In genomic region chr1:233631810-233632375, GRCh38 we compare ENCODE assay signal across 24 cellular contexts. TPM values are rescaled to one million over a fixed set of nuclear protein-coding genes. Genes with fewer than 3 reads are reported as not detected.
"Had no signal": no experiment of that assay in that cellular context is flagged by ENCODE, and none has a peak within 500 bp of the region (broad histone marks: within the 10 kb centered on the region; RNA-seq: fewer than 3 reads in every experiment).

No MANE protein-coding gene starts in this region.

- ATAC-seq: activated CD8-positive, alpha-beta T cell treated with anti-CD3 and anti-CD28 coated beads, Interleukin-2, amount 10 ng/mL, durations not matched to agents 7 days and 5 days; activated naive CD8-positive, alpha-beta T cell treated with anti-CD3 and anti-CD28 coated beads, Interleukin-2, amount 50 U/mL, for 24 hours; left colon; lower lobe of right lung; naive thymus-derived CD4-positive, alpha-beta T cell; stimulated activated naive CD8-positive, alpha-beta T cell treated with anti-CD3 and anti-CD28 coated beads, Interleukin-15, Interleukin-2, amounts not matched to agents 100 U/mL and 50 U/mL, for 24 hours had no signal

- H3K4me1 Mint-ChIP-seq: activated naive CD8-positive, alpha-beta T cell treated with anti-CD3 and anti-CD28 coated beads, Interleukin-2, amount 50 U/mL, for 24 hours had no signal

- H3K4me1 ChIP-seq: esophagus muscularis mucosa, lower lobe of right lung had no signal

- H3K9me3 ChIP-seq: esophagus muscularis mucosa, lower lobe of right lung, right atrium auricular region, thyroid gland had no signal

- H3K27ac ChIP-seq: esophagus muscularis mucosa, lower lobe of right lung, right atrium auricular region, thyroid gland had no signal

- H3K4me3 ChIP-seq: esophagus muscularis mucosa, lower lobe of right lung, right atrium auricular region, thyroid gland had no signal

- H3K9me3 Mint-ChIP-seq: activated T-helper 1 cell treated with anti-CD3 and anti-CD28 coated beads, Interleukin-12 subunit alpha, Interleukin-12 subunit beta, Interleukin-2, Interleukin-4 antibody, amounts not matched to agents 30 ng/mL and 10 ng/mL and 1 ng/mL, durations not matched to agents 14 hours and 24 hours and 36 hours had no signal

- H3K27me3 ChIP-seq: esophagus muscularis mucosa, right atrium auricular region, thyroid gland had no signal

- H3K27ac Mint-ChIP-seq: activated CD8-positive, alpha-beta T cell treated with anti-CD3 and anti-CD28 coated beads, Interleukin-2, amount 10 ng/mL, durations not matched to agents 7 days and 5 days; activated naive CD8-positive, alpha-beta T cell treated with anti-CD3 and anti-CD28 coated beads, Interleukin-2, amount 50 U/mL, for 24 hours; activated T-helper 1 cell treated with anti-CD3 and anti-CD28 coated beads, Interleukin-12 subunit alpha, Interleukin-12 subunit beta, Interleukin-2, Interleukin-4 antibody, amounts not matched to agents 30 ng/mL and 10 ng/mL and 1 ng/mL, durations not matched to agents 14 hours and 24 hours and 36 hours; brain; naive thymus-derived CD4-positive, alpha-beta T cell had no signal

- H3K27me3 Mint-ChIP-seq: progenitor cell of endocrine pancreas had no signal

- DNase-seq: activated CD4-positive, alpha-beta T cell treated with anti-CD3 and anti-CD28 coated beads for 1 hour; activated CD4-positive, alpha-beta T cell treated with anti-CD3 and anti-CD28 coated beads, Interleukin-2, amount 50 U/mL, for 1 hour; activated CD8-positive, alpha-beta T cell treated with anti-CD3 and anti-CD28 coated beads, Interleukin-2, amount 10 ng/mL, durations not matched to agents 7 days and 5 days; activated gamma-delta T cell; activated naive CD4-positive, alpha-beta T cell treated with anti-CD3 and anti-CD28 coated beads, Interleukin-2, amount 50 U/mL, for 16 hours; activated naive CD8-positive, alpha-beta T cell treated with anti-CD3 and anti-CD28 coated beads, Interleukin-2, amount 50 U/mL, for 24 hours; aorta; dermis blood vessel endothelial cell; effector memory CD4-positive, alpha-beta T cell; hippocampal formation; left colon; lower lobe of right lung; naive thymus-derived CD4-positive, alpha-beta T cell; stimulated activated CD4-positive, alpha-beta T cell treated with anti-CD3 and anti-CD28 coated beads, Interleukin-12 subunit alpha, Interleukin-12 subunit beta, amount 100 ng/mL, for 4 hours; stimulated activated CD4-positive, alpha-beta T cell treated with anti-CD3 and anti-CD28 coated beads, Interleukin-4, amount 100 ng/mL, for 4 hours; stimulated activated naive CD8-positive, alpha-beta T cell treated with anti-CD3 and anti-CD28 coated beads, Interleukin-15, Interleukin-2, amounts not matched to agents 100 U/mL and 50 U/mL, for 24 hours; substantia nigra; T-helper 9 cell; thyroid gland had no signal

- H3K36me3 ChIP-seq: esophagus muscularis mucosa, lower lobe of right lung, thyroid gland had no signal

- H3K4me3 Mint-ChIP-seq: activated CD8-positive, alpha-beta T cell treated with anti-CD3 and anti-CD28 coated beads, Interleukin-2, amount 10 ng/mL, durations not matched to agents 7 days and 5 days; activated naive CD8-positive, alpha-beta T cell treated with anti-CD3 and anti-CD28 coated beads, Interleukin-2, amount 50 U/mL, for 24 hours; activated T-helper 1 cell treated with anti-CD3 and anti-CD28 coated beads, Interleukin-12 subunit alpha, Interleukin-12 subunit beta, Interleukin-2, Interleukin-4 antibody, amounts not matched to agents 30 ng/mL and 10 ng/mL and 1 ng/mL, durations not matched to agents 14 hours and 24 hours and 36 hours; brain; naive thymus-derived CD4-positive, alpha-beta T cell had no signal

RNA-seq across cellular contexts. Expression of gene KCNK1, which starts 18.0 kb away (rescaled TPM):
- polyA plus RNA-seq: naive thymus-derived CD4-positive, alpha-beta T cell had no signal
